27 cellular contexts compared by ENCODE assay signal in the genomic region with DNA sequence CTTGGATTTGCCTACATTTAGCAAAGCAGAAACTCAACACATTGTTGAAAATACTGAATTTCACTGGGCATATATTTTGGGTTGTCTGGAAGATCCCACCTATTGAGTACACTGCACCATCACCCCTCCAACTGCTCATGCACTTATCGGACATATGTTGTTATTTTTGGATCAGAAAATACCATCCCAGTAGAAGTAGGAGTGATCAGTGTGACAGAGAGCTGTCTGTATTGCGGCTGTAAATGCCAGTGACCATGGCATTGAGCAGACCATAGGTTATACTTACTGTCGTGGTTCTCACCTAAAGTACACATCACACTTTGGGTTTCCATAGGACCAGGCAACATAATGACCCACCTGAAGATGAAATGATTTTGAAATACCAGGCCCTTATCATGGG.
"Had no signal": no experiment of that assay in that cellular context is flagged by ENCODE, and none has a peak within 500 bp of the region (broad histone marks: within the 10 kb centered on the region; RNA-seq: fewer than 3 reads in every experiment).

No MANE protein-coding gene starts in this region.

- H3K36me3 ChIP-seq: brain microvascular endothelial cell, esophagus muscularis mucosa, gastrocnemius medialis had no signal

- H3K9me3 ChIP-seq: esophagus muscularis mucosa, gastrocnemius medialis had no signal

- H3K27ac ChIP-seq: brain microvascular endothelial cell, esophagus muscularis mucosa, foreskin keratinocyte had no signal

- H3K4me3 ChIP-seq: esophagus muscularis mucosa had no signal

- ATAC-seq: activated CD4-positive, alpha-beta T cell treated with anti-CD3 and anti-CD28 coated beads for 36 hours; activated naive CD4-positive, alpha-beta T cell treated with anti-CD3 and anti-CD28 coated beads, Interleukin-2, amount 50 U/mL, for 72 hours; activated T-cell treated with anti-CD3 and anti-CD28 coated beads, Interleukin-2, amount 50 U/mL, for 72 hours; effector memory CD8-positive, alpha-beta T cell; foreskin keratinocyte had no signal

- DNase-seq: activated CD4-positive, alpha-beta memory T cell treated with anti-CD3 and anti-CD28 coated beads, Interleukin-2, amount 10 ng/mL, durations not matched to agents 7 days and 5 days; activated CD4-positive, alpha-beta T cell treated with anti-CD3 and anti-CD28 coated beads for 36 hours; activated CD4-positive, alpha-beta T cell treated with anti-CD3 and anti-CD28 coated beads, Interleukin-2, amount 10 ng/mL, durations not matched to agents 7 days and 5 days; activated CD4-positive, alpha-beta T cell treated with anti-CD3 and anti-CD28 coated beads, Interleukin-2, amount 50 U/mL, for 4 hours; activated CD4-positive, CD25-positive, alpha-beta regulatory T cell; activated CD4-positive, CD25-positive, alpha-beta regulatory T cell treated with anti-CD3 and anti-CD28 coated beads, Interleukin-2, amount 50 U/mL, for 72 hours; activated CD8-positive, alpha-beta memory T cell treated with anti-CD3 and anti-CD28 coated beads, Interleukin-2, amount 50 U/mL, for 48 hours; activated gamma-delta T cell; activated naive CD4-positive, alpha-beta T cell; activated naive CD4-positive, alpha-beta T cell treated with anti-CD3 and anti-CD28 coated beads, Interleukin-2, amount 10 ng/mL, durations not matched to agents 7 days and 5 days; activated naive CD8-positive, alpha-beta T cell treated with anti-CD3 and anti-CD28 coated beads, Interleukin-2, amount 10 ng/mL, durations not matched to agents 7 days and 5 days; activated T-cell treated with anti-CD3 and anti-CD28 coated beads for 4 hours; activated T-cell treated with anti-CD3 and anti-CD28 coated beads, Interleukin-2, amount 50 U/mL, for 24 hours; activated T-cell treated with anti-CD3 and anti-CD28 coated beads, Interleukin-2, amount 50 U/mL, for 72 hours; brain microvascular endothelial cell; caudate nucleus; cortex of kidney; dermis blood vessel endothelial cell; effector CD4-positive, alpha-beta T cell; effector memory CD8-positive, alpha-beta T cell; erythroblast; gastrocnemius medialis; glutamatergic neuron; T-helper 2 cell had no signal

- H3K27me3 ChIP-seq: brain microvascular endothelial cell, esophagus muscularis mucosa, foreskin keratinocyte, gastrocnemius medialis had no signal
